Comparison of ENCODE assay signal across 43 cellular contexts in genomic region chr5:34991486-34992238, GRCh38. TPM values are rescaled to one million over a fixed set of nuclear protein-coding genes. Genes with fewer than 3 reads are reported as not detected.
DNase-seq lines count a peak whose midpoint lies in the region; ATAC-seq, FAIRE-seq and TF ChIP-seq lines count a peak whose summit lies in the region.
"Had no signal": no experiment of that assay in that cellular context is flagged by ENCODE, and none has a peak within 500 bp of the region (broad histone marks: within the 10 kb centered on the region; RNA-seq: fewer than 3 reads in every experiment).

No MANE protein-coding gene starts in this region.

- DNase-seq in mammary epithelial cell = peak; percentile 16
- DNase-seq in breast epithelium (ENCODE audit: low spot score in 2 of 2) = no peak
- DNase-seq in brain microvascular endothelial cell = peak; percentile 66
- DNase-seq in islet precursor cell = peak; percentile 86
- DNase-seq in urothelium cell line (ENCODE audit: low spot score) = peak; percentile 23
- DNase-seq in activated naive CD8-positive, alpha-beta T cell treated with anti-CD3 and anti-CD28 coated beads, Interleukin-2, amount 50 U/mL, for 24 hours = no peak
- DNase-seq in T-helper 2 cell treated with Interferon-gamma antibody and Interleukin-4, amounts not matched to agents 5 μg/mL and 100 μg/mL, for 36 hours (ENCODE audit: low spot score) = no peak
- DNase-seq: activated CD4-positive, alpha-beta memory T cell treated with anti-CD3 and anti-CD28 coated beads, Interleukin-2, amount 10 ng/mL, durations not matched to agents 7 days and 5 days; activated CD4-positive, alpha-beta T cell treated with anti-CD3 and anti-CD28 coated beads for 1 hour; activated CD8-positive, alpha-beta memory T cell treated with anti-CD3 and anti-CD28 coated beads, Interleukin-2, amount 50 U/mL, for 48 hours; activated naive CD4-positive, alpha-beta T cell treated with Interleukin-2 at 50 U/mL for 16 hours; adrenal gland; colonic mucosa; effector CD4-positive, alpha-beta T cell; foreskin fibroblast; heart right ventricle; KG1; NCI-H1417 treated with DMSO at 0.1 percent for 48 hours; NCI-H2081; NCI-H526; NK-92 treated with Interleukin-12 subunit alpha and Interleukin-12 subunit beta, amount 100 ng/mL, for 24 hours; PC-3; spleen; stimulated activated CD4-positive, alpha-beta T cell treated with anti-CD3 and anti-CD28 coated beads, Interleukin-2, amount 100 ng/mL, for 24 hours; stimulated activated CD8-positive, alpha-beta memory T cell treated with anti-CD3 and anti-CD28 coated beads, Interleukin-4, amount 100 ng/mL, for 48 hours; T-helper 17 cell; testis had no signal

- intact Hi-C loops in mammary epithelial cell (cut with micrococcal nuclease) = no loop called here
- intact Hi-C loops in breast epithelium (cut with DNase I; ENCODE audit: low total_unique reads) = no loop called here

- no peak overlapping the region for H3K4me2 ChIP-seq in mammary epithelial cell (ENCODE audit: insufficient read depth, low read depth, low read length)
- H3K4me2 ChIP-seq: BLaER1 treated with 17β-estradiol and CSF1 and Interleukin-3, amounts not matched to agents 10 nM and 100 nM; GM23338 had no signal

- no peak overlapping the region for H2AFZ ChIP-seq in mammary epithelial cell (ENCODE audit: low read depth, low read length)
- H2AFZ ChIP-seq: GM23338, parathyroid adenoma had no signal

- H3K4me3 Mint-ChIP-seq in activated naive CD8-positive, alpha-beta T cell treated with anti-CD3 and anti-CD28 coated beads, Interleukin-2, amount 50 U/mL, for 24 hours = no peak overlapping the region
- no peak overlapping the region for H3K4me3 Mint-ChIP-seq in T-helper 2 cell treated with Interferon-gamma antibody and Interleukin-4, amounts not matched to agents 5 μg/mL and 100 μg/mL, for 36 hours
- H3K4me3 Mint-ChIP-seq: activated CD4-positive, alpha-beta memory T cell treated with anti-CD3 and anti-CD28 coated beads, Interleukin-2, amount 10 ng/mL, durations not matched to agents 7 days and 5 days; activated T-helper 1 cell treated with anti-CD3 and anti-CD28 coated beads, Interleukin-12 subunit alpha, Interleukin-12 subunit beta, Interleukin-2, Interleukin-4 antibody, amounts not matched to agents 30 ng/mL and 10 ng/mL and 1 ng/mL, durations not matched to agents 14 hours and 24 hours and 36 hours; GM23338; neural crest cell; stimulated activated naive CD8-positive, alpha-beta T cell treated with anti-CD3 and anti-CD28 coated beads, Interleukin-15, Interleukin-2, amounts not matched to agents 100 ng/mL and 50 ng/mL, for 24 hours; T-helper 17 cell had no signal

- BruUV-seq in mammary epithelial cell (replicated peaks; lab: Mats Ljungman, UMichigan) = no TSS peak

- no peak overlapping the region for H3K27ac ChIP-seq in mammary epithelial cell (ENCODE audit: insufficient read depth, low read depth, low read length)
- no peak overlapping the region for H3K27ac ChIP-seq in breast epithelium
- no peak overlapping the region for H3K27ac ChIP-seq in brain microvascular endothelial cell
- H3K27ac ChIP-seq: 22Rv1; adrenal gland; BLaER1 treated with 17β-estradiol and CSF1 and Interleukin-3, amounts not matched to agents 10 nM and 100 nM; cardiac muscle cell; colonic mucosa; heart right ventricle; parathyroid adenoma; spleen; testis had no signal

- no peak overlapping the region for H3K9ac ChIP-seq in mammary epithelial cell (ENCODE audit: insufficient read depth, low read length)
- H3K9ac ChIP-seq: BLaER1 treated with 17β-estradiol and CSF1 and Interleukin-3, amounts not matched to agents 10 nM and 100 nM; parathyroid adenoma had no signal

- peak; percentile 9 for FAIRE-seq in urothelium cell line (lab: Jason Lieb, UNC)
- FAIRE-seq: GM18507 had no signal

- no peaks in the 10 kb centered on the region for H4K20me1 ChIP-seq in mammary epithelial cell (ENCODE audit: insufficient read depth, low read length)
- H4K20me1 ChIP-seq: BLaER1 treated with 17β-estradiol and CSF1 and Interleukin-3, amounts not matched to agents 10 nM and 100 nM had no signal

- no peak overlapping the region for H3K27ac Mint-ChIP-seq in activated naive CD8-positive, alpha-beta T cell treated with anti-CD3 and anti-CD28 coated beads, Interleukin-2, amount 50 U/mL, for 24 hours
- no peak overlapping the region for H3K27ac Mint-ChIP-seq in T-helper 2 cell treated with Interferon-gamma antibody and Interleukin-4, amounts not matched to agents 5 μg/mL and 100 μg/mL, for 36 hours
- H3K27ac Mint-ChIP-seq: activated CD4-positive, alpha-beta memory T cell treated with anti-CD3 and anti-CD28 coated beads, Interleukin-2, amount 10 ng/mL, durations not matched to agents 7 days and 5 days; activated T-helper 1 cell treated with anti-CD3 and anti-CD28 coated beads, Interleukin-12 subunit alpha, Interleukin-12 subunit beta, Interleukin-2, Interleukin-4 antibody, amounts not matched to agents 30 ng/mL and 10 ng/mL and 1 ng/mL, durations not matched to agents 14 hours and 24 hours and 36 hours; GM23338; stimulated activated naive CD8-positive, alpha-beta T cell treated with anti-CD3 and anti-CD28 coated beads, Interleukin-15, Interleukin-2, amounts not matched to agents 100 ng/mL and 50 ng/mL, for 24 hours; T-helper 17 cell had no signal

- H3K27me3 ChIP-seq in mammary epithelial cell (ENCODE audit: insufficient read depth, low read length) (no peaks in the 10 kb centered on the region), breast epithelium (no peaks in the 10 kb centered on the region), brain microvascular endothelial cell (replicated peaks) (peaks cover 2% of the 10 kb centered on the region)
- H3K27me3 ChIP-seq: BLaER1 treated with 17β-estradiol and CSF1 and Interleukin-3, amounts not matched to agents 10 nM and 100 nM; cardiac muscle cell; colonic mucosa; testis had no signal

- dilution Hi-C loops in mammary epithelial cell (cut with HindIII; ENCODE audit: low sequenced_read_pairs) = no loop called here

- H3K4me3 ChIP-seq in mammary epithelial cell (replicated peaks in 1 of 3; ENCODE audit: insufficient read depth in 1 of 3, low read depth in 2 of 3, low read length in 3 of 3) (no peak overlapping the region), breast epithelium (no peak overlapping the region), brain microvascular endothelial cell (ENCODE audit: low read depth, low read length) (no peak overlapping the region)
- H3K4me3 ChIP-seq: adrenal gland; BLaER1 treated with 17β-estradiol and CSF1 and Interleukin-3, amounts not matched to agents 10 nM and 100 nM; cardiac muscle cell; colonic mucosa; GM23338; heart right ventricle; lung; spleen; testis had no signal

- TF ChIP-seq CTCF in mammary epithelial cell (conservative IDR thresholded peaks at IDR 0.05 in 1 of 2, IDR thresholded peaks at IDR 0.05 in 1 of 2; ENCODE audit: extremely low read depth in 1 of 2, insufficient read depth in 1 of 2, low read depth in 1 of 2, low read length in 2 of 2) (no peak), breast epithelium (IDR thresholded peaks at IDR 0.05) (no peak), brain microvascular endothelial cell (IDR thresholded peaks at IDR 0.05; ENCODE audit: low read depth, low read length, missing control alignments) (no peak)

- ATAC-seq in HG02970 (IDR thresholded peaks at IDR 0.05; ENCODE audit: low FRiP score, unreplicated experiment) = no peak
- no peak for ATAC-seq in activated naive CD8-positive, alpha-beta T cell treated with anti-CD3 and anti-CD28 coated beads, Interleukin-2, amount 50 U/mL, for 24 hours
- ATAC-seq: GM23338, heart right ventricle, PC-3, Right ventricle myocardium inferior, SK-N-SH treated with all-trans-retinoic acid at 6 μM for 48 hours, T-helper 17 cell had no signal

- H3K79me2 ChIP-seq in mammary epithelial cell (ENCODE audit: insufficient read depth, low read length) = no peaks in the 10 kb centered on the region
- H3K79me2 ChIP-seq: parathyroid adenoma had no signal

- CTCF ChIA-PET in mammary epithelial cell (lab: Charles Lee; ENCODE audit: low non-redundant PET) = no interaction called here

- in situ Hi-C loops in mammary epithelial cell (cut with MboI; ENCODE audit: low sequenced_read_pairs in 2 of 2) (no loop called here), brain microvascular endothelial cell (cut with HindIII; ENCODE audit: low pct_ligation_motif_present, low sequenced_read_pairs) (no loop called here)

- H3K9me3 ChIP-seq in mammary epithelial cell (replicated peaks; ENCODE audit: insufficient read depth, low read length) (no peaks in the 10 kb centered on the region), breast epithelium (peaks cover 0 to 11% of the 10 kb centered on the region in 2 donors)
- H3K9me3 ChIP-seq: adrenal gland, colonic mucosa, testis had no signal

- H3K36me3 Mint-ChIP-seq in activated naive CD8-positive, alpha-beta T cell treated with anti-CD3 and anti-CD28 coated beads, Interleukin-2, amount 50 U/mL, for 24 hours (ENCODE audit: low read depth) = no peaks in the 10 kb centered on the region
- no peaks in the 10 kb centered on the region for H3K36me3 Mint-ChIP-seq in T-helper 2 cell treated with Interferon-gamma antibody and Interleukin-4, amounts not matched to agents 5 μg/mL and 100 μg/mL, for 36 hours (ENCODE audit: low read depth)

- 62% methylated on average over 2 of the region's 2 CpGs for WGBS in mammary epithelial cell (ENCODE audit: low coverage, missing lambda C conversion rate)

- H3K4me1 Mint-ChIP-seq in activated naive CD8-positive, alpha-beta T cell treated with anti-CD3 and anti-CD28 coated beads, Interleukin-2, amount 50 U/mL, for 24 hours = no peaks in the 10 kb centered on the region
- H3K4me1 Mint-ChIP-seq in T-helper 2 cell treated with Interferon-gamma antibody and Interleukin-4, amounts not matched to agents 5 μg/mL and 100 μg/mL, for 36 hours (ENCODE audit: low read depth) = no peaks in the 10 kb centered on the region
- H3K4me1 Mint-ChIP-seq: activated CD4-positive, alpha-beta memory T cell treated with anti-CD3 and anti-CD28 coated beads, Interleukin-2, amount 10 ng/mL, durations not matched to agents 7 days and 5 days; neural crest cell; T-helper 17 cell had no signal

- H3K27me3 Mint-ChIP-seq in activated naive CD8-positive, alpha-beta T cell treated with anti-CD3 and anti-CD28 coated beads, Interleukin-2, amount 50 U/mL, for 24 hours = peaks cover 43% of the 10 kb centered on the region
- peaks cover 9% of the 10 kb centered on the region for H3K27me3 Mint-ChIP-seq in T-helper 2 cell treated with Interferon-gamma antibody and Interleukin-4, amounts not matched to agents 5 μg/mL and 100 μg/mL, for 36 hours (ENCODE audit: low read depth)

- TF ChIP-seq POLR2A in breast epithelium (IDR thresholded peaks at IDR 0.05) = no peak

- H3K9me3 Mint-ChIP-seq in activated naive CD8-positive, alpha-beta T cell treated with anti-CD3 and anti-CD28 coated beads, Interleukin-2, amount 50 U/mL, for 24 hours = peaks cover 6% of the 10 kb centered on the region
- H3K9me3 Mint-ChIP-seq in T-helper 2 cell treated with Interferon-gamma antibody and Interleukin-4, amounts not matched to agents 5 μg/mL and 100 μg/mL, for 36 hours = peaks cover 11% of the 10 kb centered on the region
- H3K9me3 Mint-ChIP-seq: GM23338 had no signal

- H3K36me3 ChIP-seq in mammary epithelial cell (ENCODE audit: insufficient read depth, low read length) = no peaks in the 10 kb centered on the region
- H3K36me3 ChIP-seq in breast epithelium = no peaks in the 10 kb centered on the region
- no peaks in the 10 kb centered on the region for H3K36me3 ChIP-seq in brain microvascular endothelial cell (replicated peaks)
- H3K36me3 ChIP-seq: adrenal gland; BLaER1 treated with 17β-estradiol and CSF1 and Interleukin-3, amounts not matched to agents 10 nM and 100 nM; cardiac muscle cell; colonic mucosa; heart right ventricle; spleen had no signal

- no peaks in the 10 kb centered on the region for H3K4me1 ChIP-seq in mammary epithelial cell (ENCODE audit: insufficient read depth, low read length)
- H3K4me1 ChIP-seq in breast epithelium = no peaks in the 10 kb centered on the region
- H3K4me1 ChIP-seq: adrenal gland, colonic mucosa, heart right ventricle, spleen had no signal

RNA-seq across cellular contexts. Expression of gene AGXT2, which starts 56.1 kb away (rescaled TPM):
- total RNA-seq in mammary epithelial cell = not detected
- not detected for polyA plus RNA-seq in mammary epithelial cell
- not detected for polyA minus RNA-seq in mammary epithelial cell
- not detected for total RNA-seq in breast epithelium
- total RNA-seq: activated CD4-positive, alpha-beta memory T cell treated with anti-CD3 and anti-CD28 coated beads, Interleukin-2, amount 10 ng/mL, durations not matched to agents 7 days and 5 days; activated T-helper 1 cell treated with anti-CD3 and anti-CD28 coated beads, Interleukin-12 subunit alpha, Interleukin-12 subunit beta, Interleukin-2, Interleukin-4 antibody, amounts not matched to agents 30 ng/mL and 10 ng/mL and 1 ng/mL, durations not matched to agents 14 hours and 24 hours and 36 hours; adrenal gland; cardiac muscle cell; Daoy; GM23338; heart right ventricle; kidney epithelial cell; lung; neural crest cell; PC-3; Right ventricle myocardium inferior; spleen; T-helper 17 cell; testis; urinary bladder had no signal
- polyA plus RNA-seq: cardiac muscle cell, GM23338, heart right ventricle, lung, spleen had no signal

Comparison
In these comparisons a context has a peak if more than half of its experiments do, and no peak if none do; other contexts are left out.
1. DNase-seq: peak in mammary epithelial cell (single experiment), brain microvascular endothelial cell (single experiment), islet precursor cell (single experiment) and urothelium cell line (single experiment); none in breast epithelium (0 of 2), activated naive CD8-positive, alpha-beta T cell treated with anti-CD3 and anti-CD28 coated beads, Interleukin-2, amount 50 U/mL, for 24 hours (single experiment) and T-helper 2 cell treated with Interferon-gamma antibody and Interleukin-4, amounts not matched to agents 5 μg/mL and 100 μg/mL, for 36 hours (single experiment).